In genomic region chr16:74450236-74450635, GRCh38 we compare ENCODE assay signal across 16 cellular contexts. TPM values are rescaled to one million over a fixed set of nuclear protein-coding genes. Genes with fewer than 3 reads are reported as not detected.
DNase-seq lines count a peak whose midpoint lies in the region; ATAC-seq and TF ChIP-seq lines count a peak whose summit lies in the region.
"Had no signal": no experiment of that assay in that cellular context is flagged by ENCODE, and none has a peak within 500 bp of the region (broad histone marks: within the 10 kb centered on the region; RNA-seq: fewer than 3 reads in every experiment).

No MANE protein-coding gene starts in this region.

- H3K27me3 ChIP-seq in duodenal mucosa (ENCODE audit: control insufficient read depth in 1 of 2, insufficient read depth in 2 of 2, low read length in 2 of 2) = no peaks in the 10 kb centered on the region
- H3K27me3 ChIP-seq in tibial artery = no peaks in the 10 kb centered on the region
- H3K27me3 ChIP-seq in aorta (ENCODE audit: control insufficient read depth in 1 of 2, insufficient read depth in 2 of 2, low read length in 1 of 2) = no peaks in the 10 kb centered on the region

- H3K27ac Mint-ChIP-seq in activated naive CD8-positive, alpha-beta T cell = peak overlapping the region; percentile 58
- H3K27ac Mint-ChIP-seq in activated naive CD8-positive, alpha-beta T cell treated with anti-CD3 and anti-CD28 coated beads, Interleukin-2, amount 50 U/mL, for 24 hours = no peak overlapping the region
- peak overlapping the region; percentile 27 for H3K27ac Mint-ChIP-seq in neural crest cell (ENCODE audit: unreplicated experiment)
- H3K27ac Mint-ChIP-seq: activated CD4-positive, alpha-beta memory T cell treated with anti-CD3 and anti-CD28 coated beads, Interleukin-2, amount 10 ng/mL, durations not matched to agents 7 days and 5 days; memory B cell had no signal

- peaks cover 25 to 26% of the 10 kb centered on the region in 2 donors for H3K4me1 ChIP-seq in duodenal mucosa (ENCODE audit: control insufficient read depth in 1 of 2, insufficient read depth in 2 of 2, low read length in 2 of 2)
- H3K4me1 ChIP-seq in tibial artery = peaks cover 0 to 18% (median 3%) of the 10 kb centered on the region in 4 donors
- H3K4me1 ChIP-seq in aorta (ENCODE audit: control insufficient read depth in 1 of 2, insufficient read depth in 2 of 2, low read length in 2 of 2) = no peaks in the 10 kb centered on the region

- H3K9me3 Mint-ChIP-seq in activated naive CD8-positive, alpha-beta T cell (ENCODE audit: low read depth) = no peaks in the 10 kb centered on the region
- H3K9me3 Mint-ChIP-seq in activated naive CD8-positive, alpha-beta T cell treated with anti-CD3 and anti-CD28 coated beads, Interleukin-2, amount 50 U/mL, for 24 hours = no peaks in the 10 kb centered on the region
- H3K9me3 Mint-ChIP-seq in neural crest cell = no peaks in the 10 kb centered on the region
- H3K9me3 Mint-ChIP-seq: activated CD4-positive, alpha-beta memory T cell treated with anti-CD3 and anti-CD28 coated beads, Interleukin-2, amount 10 ng/mL, durations not matched to agents 7 days and 5 days; memory B cell had no signal

- H3K4me3 Mint-ChIP-seq in activated naive CD8-positive, alpha-beta T cell = no peak overlapping the region
- no peak overlapping the region for H3K4me3 Mint-ChIP-seq in activated naive CD8-positive, alpha-beta T cell treated with anti-CD3 and anti-CD28 coated beads, Interleukin-2, amount 50 U/mL, for 24 hours
- no peak overlapping the region for H3K4me3 Mint-ChIP-seq in neural crest cell
- H3K4me3 Mint-ChIP-seq: activated CD4-positive, alpha-beta memory T cell treated with anti-CD3 and anti-CD28 coated beads, Interleukin-2, amount 10 ng/mL, durations not matched to agents 7 days and 5 days; memory B cell had no signal

- peaks cover 4% of the 10 kb centered on the region for H3K36me3 Mint-ChIP-seq in activated naive CD8-positive, alpha-beta T cell
- peaks cover 25% of the 10 kb centered on the region for H3K36me3 Mint-ChIP-seq in activated naive CD8-positive, alpha-beta T cell treated with anti-CD3 and anti-CD28 coated beads, Interleukin-2, amount 50 U/mL, for 24 hours (ENCODE audit: low read depth)
- peaks cover 24% of the 10 kb centered on the region for H3K36me3 Mint-ChIP-seq in neural crest cell (ENCODE audit: low read depth)

- H3K27ac ChIP-seq in duodenal mucosa (ENCODE audit: low read depth, low read length) (peak overlapping the region; percentile 66), tibial artery (peak overlapping the region; percentile 52 to 56), aorta (ENCODE audit: low read depth in 1 of 2, low read length in 2 of 2) (no peak overlapping the region)

- DNase-seq in activated naive CD8-positive, alpha-beta T cell treated with anti-CD3 and anti-CD28 coated beads, Interleukin-2, amount 50 U/mL, for 24 hours = no peak
- DNase-seq in neural crest cell (ENCODE audit: low read depth, low spot score) (no peak), tibial artery (no peak), aorta (no peak)
- no peak for DNase-seq in stimulated activated naive CD4-positive, alpha-beta T cell (lab: John Stamatoyannopoulos, UW)
- DNase-seq: activated CD4-positive, alpha-beta memory T cell treated with anti-CD3 and anti-CD28 coated beads, Interleukin-2, amount 10 ng/mL, durations not matched to agents 7 days and 5 days; activated naive CD4-positive, alpha-beta T cell treated with Interleukin-2 at 50 U/mL for 16 hours; cortex of kidney; DMS153; glutamatergic neuron had no signal

- no peak for ATAC-seq in activated naive CD8-positive, alpha-beta T cell treated with anti-CD3 and anti-CD28 coated beads, Interleukin-2, amount 50 U/mL, for 24 hours
- no peak for ATAC-seq in HG03571 (IDR thresholded peaks at IDR 0.05; ENCODE audit: unreplicated experiment)
- ATAC-seq in aorta (ENCODE audit: low FRiP score) = no peak
- ATAC-seq: GM12878, Panc1 had no signal

- TF ChIP-seq CTCF in neural crest cell (conservative IDR thresholded peaks at IDR 0.05) (no peak), tibial artery (IDR thresholded peaks at IDR 0.05) (no peak)

- H3K4me3 ChIP-seq in duodenal mucosa (ENCODE audit: low read depth in 1 of 2, low read length in 2 of 2) = no peak overlapping the region
- H3K4me3 ChIP-seq in tibial artery = no peak overlapping the region
- no peak overlapping the region for H3K4me3 ChIP-seq in aorta (ENCODE audit: low read length in 2 of 2)
- H3K4me3 ChIP-seq: GM12878 had no signal

- no peak overlapping the region for H3K9ac ChIP-seq in duodenal mucosa (ENCODE audit: low read depth in 1 of 2, low read length in 2 of 2)

- H3K27me3 Mint-ChIP-seq in activated naive CD8-positive, alpha-beta T cell = no peaks in the 10 kb centered on the region
- H3K27me3 Mint-ChIP-seq in activated naive CD8-positive, alpha-beta T cell treated with anti-CD3 and anti-CD28 coated beads, Interleukin-2, amount 50 U/mL, for 24 hours = no peaks in the 10 kb centered on the region
- no peaks in the 10 kb centered on the region for H3K27me3 Mint-ChIP-seq in neural crest cell (ENCODE audit: low read depth)
- H3K27me3 Mint-ChIP-seq: activated CD4-positive, alpha-beta memory T cell treated with anti-CD3 and anti-CD28 coated beads, Interleukin-2, amount 10 ng/mL, durations not matched to agents 7 days and 5 days; memory B cell had no signal

- H3K9me3 ChIP-seq in duodenal mucosa (ENCODE audit: control insufficient read depth in 1 of 2, low read length in 2 of 2) (no peaks in the 10 kb centered on the region), tibial artery (no peaks in the 10 kb centered on the region), aorta (ENCODE audit: control insufficient read depth, low read length) (no peaks in the 10 kb centered on the region)

- H3K36me3 ChIP-seq in duodenal mucosa (ENCODE audit: control insufficient read depth in 1 of 2, insufficient read depth in 2 of 2, low read length in 2 of 2) (peaks cover 19 to 43% of the 10 kb centered on the region in 2 donors), tibial artery (peaks cover 34 to 75% (median 35%) of the 10 kb centered on the region in 3 donors), aorta (ENCODE audit: control insufficient read depth in 1 of 2, insufficient read depth in 2 of 2, low read length in 1 of 2) (peaks cover 0 to 3% of the 10 kb centered on the region in 2 donors)

- WGBS in aorta, 2 donors = 83 to 86% methylated on average over 3 of the region's 3 CpGs

- H3K4me1 Mint-ChIP-seq in activated naive CD8-positive, alpha-beta T cell (ENCODE audit: low read depth) = no peaks in the 10 kb centered on the region
- no peaks in the 10 kb centered on the region for H3K4me1 Mint-ChIP-seq in activated naive CD8-positive, alpha-beta T cell treated with anti-CD3 and anti-CD28 coated beads, Interleukin-2, amount 50 U/mL, for 24 hours
- peaks cover 6% of the 10 kb centered on the region for H3K4me1 Mint-ChIP-seq in neural crest cell

- intact Hi-C loops in tibial artery (cut with DNase I; ENCODE audit: low total_unique reads) = no loop called here
- intact Hi-C loops in aorta (cut with DNase I) = no loop called here

RNA-seq across cellular contexts. Expression of gene CLEC18B, which starts 29.0 kb away (rescaled TPM):
- total RNA-seq in neural crest cell (1.4 and 2.1 TPM in 2 replicates), aorta (1 to 10 TPM; 1.2 to 3.0 TPM)
- polyA plus RNA-seq in aorta = 1 to 10 TPM in 1 of 2 donors, under 1 TPM in 1; 0.75 to 6.5 TPM

Comparison
In these comparisons a context has a peak if more than half of its experiments do, and no peak if none do; other contexts are left out.
1. H3K27ac ChIP-seq: peak in duodenal mucosa (single experiment) and tibial artery (2 of 2); none in aorta (0 of 2).